ENCODE assay signal across 15 cellular contexts in genomic region chr10:25209618-25210017, GRCh38. TPM values are rescaled to one million over a fixed set of nuclear protein-coding genes. Genes with fewer than 3 reads are reported as not detected.
A peak's percentile ranks its signal among the peaks of the same experiment; 100 is the strongest.
DNase-seq lines count a peak whose midpoint lies in the region; ATAC-seq and TF ChIP-seq lines count a peak whose summit lies in the region.
"Had no signal": no experiment of that assay in that cellular context is flagged by ENCODE, and none has a peak within 500 bp of the region (broad histone marks: within the 10 kb centered on the region; RNA-seq: fewer than 3 reads in every experiment).

No MANE protein-coding gene starts in this region.

- H3K9me3 Mint-ChIP-seq in activated CD4-positive, alpha-beta T cell treated with anti-CD3 and anti-CD28 coated beads, Interleukin-2, amount 10 ng/mL, durations not matched to agents 24 days and 14 days, result no peaks in the 10 kb centered on the region
- H3K9me3 Mint-ChIP-seq: CD8-positive, alpha-beta T cell had no signal

- no peaks in the 10 kb centered on the region for H3K36me3 Mint-ChIP-seq in activated CD4-positive, alpha-beta T cell treated with anti-CD3 and anti-CD28 coated beads, Interleukin-2, amount 10 ng/mL, durations not matched to agents 24 days and 14 days (ENCODE audit: low read depth)
- H3K36me3 Mint-ChIP-seq: CD4-positive, CD25-positive, alpha-beta regulatory T cell; CD8-positive, alpha-beta T cell had no signal

- TF ChIP-seq CTCF in LNCaP clone FGC (IDR thresholded peaks at IDR 0.05; ENCODE audit: control insufficient read depth, extremely low read depth, insufficient read depth), result no peak
- no peak for TF ChIP-seq CTCF in body of pancreas (IDR thresholded peaks at IDR 0.05)
- TF ChIP-seq CTCF in retinal pigment epithelial cell (conservative IDR thresholded peaks at IDR 0.05; ENCODE audit: low read depth, low read length), result no peak

- ATAC-seq in body of pancreas, result peak; percentile 18
- ATAC-seq: CD8-positive, alpha-beta T cell had no signal

- H3K27ac ChIP-seq in body of pancreas, result no peak overlapping the region

- intact Hi-C loops in body of pancreas (cut with DNase I), result no loop called here
- intact Hi-C loops in activated CD4-positive, alpha-beta T cell treated with anti-CD3 and anti-CD28 coated beads, Interleukin-2, amount 10 ng/mL, durations not matched to agents 24 days and 14 days (cut with micrococcal nuclease), result no loop called here

- H3K27me3 Mint-ChIP-seq in activated CD4-positive, alpha-beta T cell treated with anti-CD3 and anti-CD28 coated beads, Interleukin-2, amount 10 ng/mL, durations not matched to agents 24 days and 14 days, result no peaks in the 10 kb centered on the region
- H3K27me3 Mint-ChIP-seq: CD4-positive, CD25-positive, alpha-beta regulatory T cell had no signal

- no peak overlapping the region for H3K4me3 Mint-ChIP-seq in activated CD4-positive, alpha-beta T cell treated with anti-CD3 and anti-CD28 coated beads, Interleukin-2, amount 10 ng/mL, durations not matched to agents 24 days and 14 days
- H3K4me3 Mint-ChIP-seq: CD4-positive, CD25-positive, alpha-beta regulatory T cell; CD8-positive, alpha-beta T cell; HFFc6 had no signal

- H3K27me3 ChIP-seq in body of pancreas, result no peaks in the 10 kb centered on the region

- H3K4me3 ChIP-seq in LNCaP clone FGC (ENCODE audit: low read depth, low read length) (0 out of 2 replicates have a peak overlapping the region, but pooled peaks have one; percentile 0), body of pancreas (no peak overlapping the region), retinal pigment epithelial cell (ENCODE audit: low read length) (no peak overlapping the region)
- H3K4me3 ChIP-seq: HAP-1 had no signal

- WGBS in body of pancreas, 2 donors, result 17 to 19% methylated on average over 2 of the region's 2 CpGs

- H3K4me1 ChIP-seq in body of pancreas, result peaks cover 6% of the 10 kb centered on the region
- H3K4me1 ChIP-seq: HAP-1 had no signal

- H3K9me3 ChIP-seq in body of pancreas, result no peaks in the 10 kb centered on the region
- H3K9me3 ChIP-seq: HAP-1 had no signal

- no peaks in the 10 kb centered on the region for H3K4me1 Mint-ChIP-seq in activated CD4-positive, alpha-beta T cell treated with anti-CD3 and anti-CD28 coated beads, Interleukin-2, amount 10 ng/mL, durations not matched to agents 24 days and 14 days
- H3K4me1 Mint-ChIP-seq: CD4-positive, CD25-positive, alpha-beta regulatory T cell had no signal

- TF ChIP-seq POLR2A in body of pancreas (IDR thresholded peaks at IDR 0.05), result no peak

- H3K27ac Mint-ChIP-seq in activated CD4-positive, alpha-beta T cell treated with anti-CD3 and anti-CD28 coated beads, Interleukin-2, amount 10 ng/mL, durations not matched to agents 24 days and 14 days, result no peak overlapping the region
- H3K27ac Mint-ChIP-seq: CD4-positive, CD25-positive, alpha-beta regulatory T cell; CD8-positive, alpha-beta T cell; HFFc6 had no signal

- DNase-seq in HuH-7 (ENCODE audit: low spot score), result peak; percentile 15
- peak; percentile 85 for DNase-seq in LNCaP clone FGC (ENCODE audit: low read depth)
- DNase-seq in body of pancreas, result no peak
- DNase-seq in retinal pigment epithelial cell (ENCODE audit: low read depth), result peak; percentile 18
- no peak for DNase-seq in activated CD4-positive, alpha-beta T cell treated with anti-CD3 and anti-CD28 coated beads, Interleukin-2, amount 10 ng/mL, durations not matched to agents 24 days and 14 days
- DNase-seq in dedifferentiated amniotic fluid mesenchymal stem cell (ENCODE audit: extremely low spot score), result no peak
- DNase-seq: Caco-2; CD4-positive, CD25-positive, alpha-beta regulatory T cell; CD8-positive, alpha-beta T cell; DMS153; DND-41; GOT3; HFFc6 had no signal

- H3K36me3 ChIP-seq in body of pancreas (replicated peaks in 1 of 2; ENCODE audit: insufficient read depth in 1 of 2, low read depth in 2 of 2), result no peaks in the 10 kb centered on the region
- H3K36me3 ChIP-seq: HAP-1 had no signal

RNA-seq across cellular contexts. Expression of gene GPR158, which starts 34.8 kb away (rescaled TPM):
- under 1 TPM in 1 of 2 donors, not detected in 1; 0.52 TPM for total RNA-seq in body of pancreas
- total RNA-seq in activated CD4-positive, alpha-beta T cell treated with anti-CD3 and anti-CD28 coated beads, Interleukin-2, amount 10 ng/mL, durations not matched to agents 24 days and 14 days, result not detected in 2 replicates
- total RNA-seq: A673; CD4-positive, CD25-positive, alpha-beta regulatory T cell; CD8-positive, alpha-beta T cell; HFFc6 had no signal

Comparison
In these comparisons a context has a peak if more than half of its experiments do, and no peak if none do; other contexts are left out.
1. DNase-seq: peak in HuH-7 (single experiment), LNCaP clone FGC (single experiment) and retinal pigment epithelial cell (single experiment); none in body of pancreas (0 of 4), activated CD4-positive, alpha-beta T cell treated with anti-CD3 and anti-CD28 coated beads, Interleukin-2, amount 10 ng/mL, durations not matched to agents 24 days and 14 days (single experiment) and dedifferentiated amniotic fluid mesenchymal stem cell (single experiment).